ENCODE assay signal across 24 cellular contexts in genomic region chrX:10031743-10032142, GRCh38.
DNase-seq lines count a peak whose midpoint lies in the region; ATAC-seq and TF ChIP-seq lines count a peak whose summit lies in the region.
"Had no signal": no experiment of that assay in that cellular context is flagged by ENCODE, and none has a peak within 500 bp of the region (broad histone marks: within the 10 kb centered on the region; RNA-seq: fewer than 3 reads in every experiment).

No MANE protein-coding gene starts in this region.

- no peak overlapping the region for H2AFZ ChIP-seq in GM23338
- no peak overlapping the region for H2AFZ ChIP-seq in SU-DHL-6 (ENCODE audit: low read depth, low read length, severe bottlenecking)
- H2AFZ ChIP-seq: hepatocyte had no signal

- H3K4me2 ChIP-seq in GM23338 (no peak overlapping the region), SU-DHL-6 (ENCODE audit: low read depth, low read length, poor library complexity, severe bottlenecking) (peak overlapping the region; percentile 60), mesendoderm (ENCODE audit: low read length) (no peak overlapping the region)
- H3K4me2 ChIP-seq: hepatocyte had no signal

- H3K27me3 ChIP-seq in GM23338 (ENCODE audit: insufficient read depth), result no peaks in the 10 kb centered on the region
- H3K27me3 ChIP-seq in SU-DHL-6 (ENCODE audit: low read length), result no peaks in the 10 kb centered on the region
- no peaks in the 10 kb centered on the region for H3K27me3 ChIP-seq in mesendoderm (ENCODE audit: insufficient read depth, low read length, poor library complexity)
- H3K27me3 ChIP-seq in breast epithelium, result peaks cover 0 to 17% of the 10 kb centered on the region in 2 donors
- H3K27me3 ChIP-seq: hepatocyte had no signal

- H3K4ac ChIP-seq in mesendoderm (ENCODE audit: low read depth, low read length), result no peak overlapping the region

- DNase-seq in COLO668 (lab: John Stamatoyannopoulos, UW; ENCODE audit: unreplicated experiment) (peak; percentile 59), GM23338 (ENCODE audit: low spot score) (no peak), mesendoderm (no peak), epidermal melanocyte (ENCODE audit: insufficient read length, low spot score) (no peak), posterior vena cava (ENCODE audit: low spot score) (no peak), breast epithelium (ENCODE audit: low spot score in 2 of 2) (no peak)
- DNase-seq: activated CD4-positive, alpha-beta T cell treated with anti-CD3 and anti-CD28 coated beads for 48 hours; activated naive CD4-positive, alpha-beta T cell treated with anti-CD3 and anti-CD28 coated beads, Interleukin-2, amount 10 ng/mL, durations not matched to agents 7 days and 5 days; activated T-cell treated with anti-CD3 and anti-CD28 coated beads, Interleukin-2, amount 50 U/mL, for 72 hours; CD8-positive, alpha-beta memory T cell; central memory CD4-positive, alpha-beta T cell; DND-41; foreskin melanocyte; GOT3; NCI-H1694; NCI-H82; SIG-M5; small intestine; stimulated activated naive CD4-positive, alpha-beta T cell treated with Interleukin-2 at 50 U/mL for 16 hours had no signal

- no peak overlapping the region for H2BK5ac ChIP-seq in mesendoderm (ENCODE audit: low read length)

- peaks cover 6% of the 10 kb centered on the region for H3K36me3 Mint-ChIP-seq in GM23338 (ENCODE audit: low read depth)
- H3K36me3 Mint-ChIP-seq: activated naive CD4-positive, alpha-beta T cell treated with anti-CD3 and anti-CD28 coated beads, Interleukin-2, amount 10 ng/mL, durations not matched to agents 7 days and 5 days; immature natural killer cell had no signal

- H3K27me3 Mint-ChIP-seq in GM23338 (ENCODE audit: insufficient read depth, low read depth, poor library complexity), result peaks cover 2% of the 10 kb centered on the region
- H3K27me3 Mint-ChIP-seq: activated naive CD4-positive, alpha-beta T cell treated with anti-CD3 and anti-CD28 coated beads, Interleukin-2, amount 10 ng/mL, durations not matched to agents 7 days and 5 days; CD8-positive, alpha-beta memory T cell had no signal

- H3F3A ChIP-seq in GM23338 (replicated peaks; ENCODE audit: low read depth), result no peaks in the 10 kb centered on the region
- H3F3A ChIP-seq in SU-DHL-6 (ENCODE audit: insufficient read depth), result peaks cover 24% of the 10 kb centered on the region

- H3K27ac ChIP-seq in GM23338 (ENCODE audit: low read depth), result no peak overlapping the region
- H3K27ac ChIP-seq in SU-DHL-6 (ENCODE audit: low read depth, low read length), result peak overlapping the region; percentile 93
- no peak overlapping the region for H3K27ac ChIP-seq in mesendoderm (ENCODE audit: low read depth, low read length)
- no peak overlapping the region for H3K27ac ChIP-seq in breast epithelium
- H3K27ac ChIP-seq: hepatocyte, thoracic aorta had no signal

- H3K79me2 ChIP-seq in GM23338 (replicated peaks; ENCODE audit: insufficient read depth), result peaks cover 31% of the 10 kb centered on the region
- H3K79me2 ChIP-seq in SU-DHL-6 (ENCODE audit: insufficient read depth, low read length), result peaks cover 47% of the 10 kb centered on the region; the same call in 1 of the 2 replicates
- H3K79me2 ChIP-seq in mesendoderm (ENCODE audit: control insufficient read depth, insufficient read depth, low read length), result peaks cover 12% of the 10 kb centered on the region

- no peak overlapping the region for H2BK120ac ChIP-seq in mesendoderm (ENCODE audit: low read depth, low read length)

- H4K20me1 ChIP-seq in GM23338 (replicated peaks; ENCODE audit: insufficient read depth) (no peaks in the 10 kb centered on the region), SU-DHL-6 (ENCODE audit: low read depth, low read length) (no peaks in the 10 kb centered on the region)

- no peak overlapping the region for H3K4me3 Mint-ChIP-seq in GM23338
- H3K4me3 Mint-ChIP-seq: activated naive CD4-positive, alpha-beta T cell treated with anti-CD3 and anti-CD28 coated beads, Interleukin-2, amount 10 ng/mL, durations not matched to agents 7 days and 5 days; activated T-cell treated with anti-CD3 and anti-CD28 coated beads, Interleukin-2, amount 50 U/mL, for 72 hours; CD8-positive, alpha-beta memory T cell had no signal

- H3K9me2 ChIP-seq in GM23338 (ENCODE audit: insufficient read depth) (no peaks in the 10 kb centered on the region), SU-DHL-6 (replicated peaks; ENCODE audit: insufficient read depth, low read length) (no peaks in the 10 kb centered on the region)

- H3K4me3 ChIP-seq in GM23338 (no peak overlapping the region), SU-DHL-6 (ENCODE audit: insufficient read depth, low read length, poor library complexity, severe bottlenecking) (no peak overlapping the region), mesendoderm (ENCODE audit: low read length) (no peak overlapping the region), breast epithelium (no peak overlapping the region)
- H3K4me3 ChIP-seq: hepatocyte, thoracic aorta had no signal

- H2AK5ac ChIP-seq in mesendoderm (ENCODE audit: low read length), result no peak overlapping the region

- H3K79me1 ChIP-seq in mesendoderm (ENCODE audit: low read length), result peaks cover 2% of the 10 kb centered on the region

- ATAC-seq in GM23338 (no peak), GM18498 (IDR thresholded peaks at IDR 0.05; ENCODE audit: unreplicated experiment) (no peak)
- ATAC-seq: activated T-cell treated with anti-CD3 and anti-CD28 coated beads, Interleukin-2, amount 50 U/mL, for 72 hours had no signal

- H3K23ac ChIP-seq in mesendoderm (ENCODE audit: low read length), result no peak overlapping the region

- H3K9me3 ChIP-seq in SU-DHL-6 (ENCODE audit: insufficient read depth, low read length) (no peaks in the 10 kb centered on the region), breast epithelium (no peaks in the 10 kb centered on the region)
- H3K9me3 ChIP-seq: thoracic aorta had no signal

- intact Hi-C loops in posterior vena cava (cut with DNase I), result no loop called here
- intact Hi-C loops in breast epithelium (cut with DNase I; ENCODE audit: low total_unique reads), result no loop called here

- H4K8ac ChIP-seq in mesendoderm (ENCODE audit: low read depth, low read length), result no peak overlapping the region

- no peaks in the 10 kb centered on the region for H3K36me3 ChIP-seq in GM23338 (ENCODE audit: insufficient read depth)
- no peaks in the 10 kb centered on the region for H3K36me3 ChIP-seq in SU-DHL-6 (ENCODE audit: low read length)
- H3K36me3 ChIP-seq in mesendoderm (ENCODE audit: control insufficient read depth, insufficient read depth, low read length), result no peaks in the 10 kb centered on the region
- no peaks in the 10 kb centered on the region for H3K36me3 ChIP-seq in breast epithelium
- H3K36me3 ChIP-seq: thoracic aorta had no signal

- H3K18ac ChIP-seq in mesendoderm (ENCODE audit: low read length), result no peak overlapping the region

- WGBS in mesendoderm (ENCODE audit: extremely low coverage, insufficient coverage, low lambda C conversion rate), result no CpG with 5 or more reads among the region's 9 CpGs

- H3K4me1 ChIP-seq in GM23338 (ENCODE audit: insufficient read depth) (no peaks in the 10 kb centered on the region), mesendoderm (ENCODE audit: control insufficient read depth, low read depth, low read length) (no peaks in the 10 kb centered on the region), breast epithelium (no peaks in the 10 kb centered on the region)

- peak overlapping the region; percentile 53; the same call in 1 of the 2 replicates for H3K9ac ChIP-seq in SU-DHL-6 (ENCODE audit: low read length)
- no peak overlapping the region for H3K9ac ChIP-seq in mesendoderm (ENCODE audit: low read length)

- no peak overlapping the region for H4K5ac ChIP-seq in mesendoderm (ENCODE audit: low read length)

- peak overlapping the region; percentile 62; the same call in 1 of the 2 replicates for H3K27ac Mint-ChIP-seq in GM23338
- H3K27ac Mint-ChIP-seq: activated naive CD4-positive, alpha-beta T cell treated with anti-CD3 and anti-CD28 coated beads, Interleukin-2, amount 10 ng/mL, durations not matched to agents 7 days and 5 days; activated T-cell treated with anti-CD3 and anti-CD28 coated beads, Interleukin-2, amount 50 U/mL, for 72 hours; CD8-positive, alpha-beta memory T cell had no signal

- H3K4me1 Mint-ChIP-seq in GM23338, result peaks cover 20% of the 10 kb centered on the region
- H3K4me1 Mint-ChIP-seq: activated naive CD4-positive, alpha-beta T cell treated with anti-CD3 and anti-CD28 coated beads, Interleukin-2, amount 10 ng/mL, durations not matched to agents 7 days and 5 days had no signal

- H3K56ac ChIP-seq in mesendoderm (ENCODE audit: low read length), result peak overlapping the region; percentile 34

- H3K9me3 Mint-ChIP-seq in GM23338, result no peaks in the 10 kb centered on the region
- H3K9me3 Mint-ChIP-seq: activated naive CD4-positive, alpha-beta T cell treated with anti-CD3 and anti-CD28 coated beads, Interleukin-2, amount 10 ng/mL, durations not matched to agents 7 days and 5 days; CD8-positive, alpha-beta memory T cell; immature natural killer cell had no signal

- TF ChIP-seq POLR2A in breast epithelium (IDR thresholded peaks at IDR 0.05), result no peak

- H2BK15ac ChIP-seq in mesendoderm (replicated peaks; ENCODE audit: low read depth), result no peak overlapping the region

- TF ChIP-seq CTCF in GM23338 (conservative IDR thresholded peaks at IDR 0.05; ENCODE audit: low read depth in 2 of 2) (no peak), SU-DHL-6 (IDR thresholded peaks at IDR 0.05; ENCODE audit: insufficient read depth, low read length, poor library complexity, severe bottlenecking) (no peak), breast epithelium (IDR thresholded peaks at IDR 0.05) (no peak)
